In the genomic region with DNA sequence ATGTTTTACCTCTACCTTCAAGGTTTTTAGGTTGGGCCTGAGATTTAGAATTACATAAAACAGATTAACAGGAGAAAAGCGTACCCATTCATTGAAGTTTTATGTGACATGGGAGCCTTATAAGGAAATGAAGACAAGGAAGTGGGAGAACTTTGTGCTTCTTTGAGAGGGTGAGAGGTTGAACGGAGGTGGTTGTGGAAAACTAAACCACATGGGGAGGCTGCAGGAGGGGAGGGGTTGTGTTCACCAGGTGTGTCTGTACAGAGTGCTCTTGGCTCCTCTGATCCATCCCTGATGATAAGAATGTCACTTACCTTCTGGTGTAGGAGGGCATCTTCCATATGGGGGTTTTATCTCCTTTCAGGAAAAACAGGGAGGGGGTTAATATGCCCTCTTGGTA, we compare ENCODE assay signal across 18 cellular contexts. TPM values are rescaled to one million over a fixed set of nuclear protein-coding genes. Genes with fewer than 3 reads are reported as not detected.
DNase-seq lines count a peak whose midpoint lies in the region; ATAC-seq and TF ChIP-seq lines count a peak whose summit lies in the region.
"Had no signal": no experiment of that assay in that cellular context is flagged by ENCODE, and none has a peak within 500 bp of the region (broad histone marks: within the 10 kb centered on the region; RNA-seq: fewer than 3 reads in every experiment).

No MANE protein-coding gene starts in this region.

- H3K9ac ChIP-seq in neural progenitor cell: no peak overlapping the region

- peak overlapping the region; percentile 80 for H3K4me3 Mint-ChIP-seq in T-helper 1 cell treated with Interleukin-12 subunit alpha and Interleukin-12 subunit beta and Interleukin-4 antibody, amounts not matched to agents 30 μg/mL and 1 μg/mL, for 36 hours
- peak overlapping the region; percentile 57; the same call in 1 of the 3 replicates for H3K4me3 Mint-ChIP-seq in GM23338
- peak overlapping the region; percentile 93 for H3K4me3 Mint-ChIP-seq in activated naive CD8-positive, alpha-beta T cell treated with anti-CD3 and anti-CD28 coated beads for 36 hours
- peak overlapping the region; percentile 58 for H3K4me3 Mint-ChIP-seq in neural progenitor cell

- peaks cover 30% of the 10 kb centered on the region for H3K36me3 Mint-ChIP-seq in T-helper 1 cell treated with Interleukin-12 subunit alpha and Interleukin-12 subunit beta and Interleukin-4 antibody, amounts not matched to agents 30 μg/mL and 1 μg/mL, for 36 hours (ENCODE audit: low read depth)
- H3K36me3 Mint-ChIP-seq in GM23338 (ENCODE audit: low read depth) (peaks cover 46% of the 10 kb centered on the region), neural progenitor cell (peaks cover 11% of the 10 kb centered on the region)
- peaks cover 18% of the 10 kb centered on the region for H3K36me3 Mint-ChIP-seq in activated naive CD8-positive, alpha-beta T cell treated with anti-CD3 and anti-CD28 coated beads for 36 hours

- TF ChIP-seq CTCF in GM23338 (conservative IDR thresholded peaks at IDR 0.05; ENCODE audit: low read depth in 2 of 2) (no peak), neural progenitor cell (IDR thresholded peaks at IDR 0.05) (no peak), gastrocnemius medialis (IDR thresholded peaks at IDR 0.05 in 4 of 5, conservative IDR thresholded peaks at IDR 0.05 in 1 of 5) (no peak)

- no peak for DNase-seq in T-helper 1 cell
- DNase-seq in GM23338 (ENCODE audit: low spot score): no peak
- no peak for DNase-seq in activated naive CD8-positive, alpha-beta T cell treated with anti-CD3 and anti-CD28 coated beads for 36 hours
- DNase-seq in neural progenitor cell (ENCODE audit: low spot score): no peak
- DNase-seq in gastrocnemius medialis: no peak
- no peak for DNase-seq in amniotic stem cell (lab: John Stamatoyannopoulos, UW)
- DNase-seq: brain microvascular endothelial cell, Karpas-422, NCI-H1694 treated with DMSO at 0.1 percent for 48 hours, NCI-H446 treated with DMSO at 0.1 percent for 48 hours had no signal

- peak overlapping the region; percentile 19 for H3K27ac Mint-ChIP-seq in T-helper 1 cell treated with Interleukin-12 subunit alpha and Interleukin-12 subunit beta and Interleukin-4 antibody, amounts not matched to agents 30 μg/mL and 1 μg/mL, for 36 hours
- H3K27ac Mint-ChIP-seq in GM23338: no peak overlapping the region
- peak overlapping the region; percentile 51 for H3K27ac Mint-ChIP-seq in activated naive CD8-positive, alpha-beta T cell treated with anti-CD3 and anti-CD28 coated beads for 36 hours
- no peak overlapping the region for H3K27ac Mint-ChIP-seq in neural progenitor cell

- TF ChIP-seq POLR2A in gastrocnemius medialis (IDR thresholded peaks at IDR 0.05): no peak

- ATAC-seq in GM23338 (no peak), gastrocnemius medialis (no peak), HG03432 (IDR thresholded peaks at IDR 0.05; ENCODE audit: unreplicated experiment) (no peak)

- H3K4me1 Mint-ChIP-seq in T-helper 1 cell treated with Interleukin-12 subunit alpha and Interleukin-12 subunit beta and Interleukin-4 antibody, amounts not matched to agents 30 μg/mL and 1 μg/mL, for 36 hours (ENCODE audit: low read depth): peaks cover 31% of the 10 kb centered on the region
- peaks cover 21% of the 10 kb centered on the region for H3K4me1 Mint-ChIP-seq in GM23338
- peaks cover 36% of the 10 kb centered on the region for H3K4me1 Mint-ChIP-seq in activated naive CD8-positive, alpha-beta T cell treated with anti-CD3 and anti-CD28 coated beads for 36 hours
- H3K4me1 Mint-ChIP-seq in neural progenitor cell: peaks cover 23% of the 10 kb centered on the region

- H3K27ac ChIP-seq in GM23338 (ENCODE audit: low read depth) (no peak overlapping the region), neural progenitor cell (no peak overlapping the region), gastrocnemius medialis (no peak overlapping the region)
- H3K27ac ChIP-seq: 22Rv1, brain microvascular endothelial cell, dorsolateral prefrontal cortex, HL-60, VCaP had no signal

- H3K36me3 ChIP-seq in GM23338 (ENCODE audit: insufficient read depth) (0 out of 2 replicates have a peak, but pooled peaks cover 5% of the 10 kb centered on the region), neural progenitor cell (no peaks in the 10 kb centered on the region), gastrocnemius medialis (peaks cover 0 to 23% of the 10 kb centered on the region in 2 donors)

- intact Hi-C loops in gastrocnemius medialis (cut with DNase I; ENCODE audit: low total_unique reads): no loop called here

- H3K9me2 ChIP-seq in GM23338 (ENCODE audit: insufficient read depth): no peaks in the 10 kb centered on the region

- no peaks in the 10 kb centered on the region for H3K27me3 Mint-ChIP-seq in T-helper 1 cell treated with Interleukin-12 subunit alpha and Interleukin-12 subunit beta and Interleukin-4 antibody, amounts not matched to agents 30 μg/mL and 1 μg/mL, for 36 hours (ENCODE audit: low read depth)
- H3K27me3 Mint-ChIP-seq in GM23338 (ENCODE audit: insufficient read depth, low read depth, poor library complexity): peaks cover 8% of the 10 kb centered on the region
- H3K27me3 Mint-ChIP-seq in activated naive CD8-positive, alpha-beta T cell treated with anti-CD3 and anti-CD28 coated beads for 36 hours: no peaks in the 10 kb centered on the region
- peaks cover 5% of the 10 kb centered on the region for H3K27me3 Mint-ChIP-seq in neural progenitor cell (ENCODE audit: insufficient read depth, low read depth)

- no peaks in the 10 kb centered on the region for H3K9me3 Mint-ChIP-seq in T-helper 1 cell treated with Interleukin-12 subunit alpha and Interleukin-12 subunit beta and Interleukin-4 antibody, amounts not matched to agents 30 μg/mL and 1 μg/mL, for 36 hours
- H3K9me3 Mint-ChIP-seq in GM23338 (no peaks in the 10 kb centered on the region; the same call in 2 of the 3 replicates), neural progenitor cell (no peaks in the 10 kb centered on the region)
- H3K9me3 Mint-ChIP-seq in activated naive CD8-positive, alpha-beta T cell treated with anti-CD3 and anti-CD28 coated beads for 36 hours: no peaks in the 10 kb centered on the region

- H3K9me3 ChIP-seq in neural progenitor cell (ENCODE audit: low read depth): no peaks in the 10 kb centered on the region
- H3K9me3 ChIP-seq in gastrocnemius medialis: no peaks in the 10 kb centered on the region

- H3K4me2 ChIP-seq in GM23338: no peak overlapping the region
- H3K4me2 ChIP-seq in neural progenitor cell: no peak overlapping the region

- 0 out of 2 replicates have a peak, but pooled peaks cover 8% of the 10 kb centered on the region for H3K27me3 ChIP-seq in GM23338 (ENCODE audit: insufficient read depth)
- no peaks in the 10 kb centered on the region for H3K27me3 ChIP-seq in neural progenitor cell
- H3K27me3 ChIP-seq in gastrocnemius medialis: no peaks in the 10 kb centered on the region
- H3K27me3 ChIP-seq: brain microvascular endothelial cell, dorsolateral prefrontal cortex had no signal

- peaks cover 80% of the 10 kb centered on the region for H3K79me2 ChIP-seq in GM23338 (replicated peaks; ENCODE audit: insufficient read depth)
- H3K79me2 ChIP-seq in neural progenitor cell (ENCODE audit: low read depth): peaks cover 80% of the 10 kb centered on the region

- H2AFZ ChIP-seq in GM23338: no peak overlapping the region
- H2AFZ ChIP-seq in neural progenitor cell (replicated peaks): no peak overlapping the region

- H3K4me1 ChIP-seq in GM23338 (ENCODE audit: insufficient read depth) (peaks cover 10% of the 10 kb centered on the region), neural progenitor cell (peaks cover 10% of the 10 kb centered on the region), gastrocnemius medialis (peaks cover 41 to 43% of the 10 kb centered on the region in 2 donors)

- H4K20me1 ChIP-seq in GM23338 (replicated peaks; ENCODE audit: insufficient read depth) (peaks cover 49% of the 10 kb centered on the region), neural progenitor cell (ENCODE audit: low read depth) (peaks cover 74% of the 10 kb centered on the region)

- in situ Hi-C loops in gastrocnemius medialis (cut with MboI; ENCODE audit: low sequenced_read_pairs in 4 of 4): loop anchor here in 1 of 4 donors (25.0 kb wide), 1 partner anchor 345 kb away; the partner anchor contains the start of gene POFUT2

- H3F3A ChIP-seq in GM23338 (replicated peaks; ENCODE audit: low read depth): no peaks in the 10 kb centered on the region
- H3F3A ChIP-seq in neural progenitor cell (ENCODE audit: low read depth): peaks cover 11% of the 10 kb centered on the region

- H3K4me3 ChIP-seq in GM23338 (no peak overlapping the region), neural progenitor cell (no peak overlapping the region), gastrocnemius medialis (no peak overlapping the region)

TF ChIP-seq in GM23338, 12 proteins besides CTCF, POLR2A, EP300 and RAD21 (continues in another document):
- TF ChIP-seq, protein P1, sequence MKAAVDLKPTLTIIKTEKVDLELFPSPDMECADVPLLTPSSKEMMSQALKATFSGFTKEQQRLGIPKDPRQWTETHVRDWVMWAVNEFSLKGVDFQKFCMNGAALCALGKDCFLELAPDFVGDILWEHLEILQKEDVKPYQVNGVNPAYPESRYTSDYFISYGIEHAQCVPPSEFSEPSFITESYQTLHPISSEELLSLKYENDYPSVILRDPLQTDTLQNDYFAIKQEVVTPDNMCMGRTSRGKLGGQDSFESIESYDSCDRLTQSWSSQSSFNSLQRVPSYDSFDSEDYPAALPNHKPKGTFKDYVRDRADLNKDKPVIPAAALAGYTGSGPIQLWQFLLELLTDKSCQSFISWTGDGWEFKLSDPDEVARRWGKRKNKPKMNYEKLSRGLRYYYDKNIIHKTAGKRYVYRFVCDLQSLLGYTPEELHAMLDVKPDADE (IDR thresholded peaks at IDR 0.05): no peak
- TF ChIP-seq POLR2AphosphoS5 (IDR thresholded peaks at IDR 0.05; ENCODE audit: low read depth): no peak
- no peak for TF ChIP-seq NANOG (IDR thresholded peaks at IDR 0.05; ENCODE audit: borderline replicate concordance)
- TF ChIP-seq EZH2 (IDR thresholded peaks at IDR 0.05; ENCODE audit: low read depth, unreplicated experiment): no peak

RNA-seq across cellular contexts. Expression of gene SLX9, which starts 2.7 kb away (rescaled TPM):
- 36.3 and 41.5 TPM in 2 replicates for total RNA-seq in GM23338 (2014; rRNA removed; shearing (Covaris generic))
- polyA plus RNA-seq in GM23338 (2016; fragmentation: Nextera tagmentation; extraction: Ambion mirVana): 46.9 and 48.0 TPM in 2 replicates
- total RNA-seq in activated naive CD8-positive, alpha-beta T cell treated with anti-CD3 and anti-CD28 coated beads for 36 hours: 10 to 100 TPM; 85.9 to 93.6 TPM
- total RNA-seq in neural progenitor cell (ENCODE audit: low replicate concordance) (4.7 and 17.1 TPM in 2 replicates), gastrocnemius medialis (10 to 100 TPM; 23.7 to 37.6 (median 25.8) TPM)

RNA-seq across cellular contexts. Expression of gene ITGB2, which starts 21.9 kb away (rescaled TPM):
- 0.63 TPM in 1 of 2 replicates, not detected in the other for total RNA-seq in GM23338 (2014; rRNA removed; shearing (Covaris generic))
- polyA plus RNA-seq in GM23338 (2016; fragmentation: Nextera tagmentation; extraction: Ambion mirVana): 0.40 and 0.44 TPM in 2 replicates
- 100 to 1,000 TPM; 223 to 234 TPM for total RNA-seq in activated naive CD8-positive, alpha-beta T cell treated with anti-CD3 and anti-CD28 coated beads for 36 hours
- total RNA-seq in neural progenitor cell (ENCODE audit: low replicate concordance) (0.09 TPM in 1 of 2 replicates, not detected in the other), gastrocnemius medialis (10 to 100 TPM; 10.9 to 41.7 (median 27.4) TPM)
- total RNA-seq: fibroblast of lung, G401 had no signal

Comparison
In these comparisons a context has a peak if more than half of its experiments do, and no peak if none do; other contexts are left out.
1. H3K27ac Mint-ChIP-seq: peak in T-helper 1 cell treated with Interleukin-12 subunit alpha and Interleukin-12 subunit beta and Interleukin-4 antibody, amounts not matched to agents 30 μg/mL and 1 μg/mL, for 36 hours (single experiment) and activated naive CD8-positive, alpha-beta T cell treated with anti-CD3 and anti-CD28 coated beads for 36 hours (single experiment); none in GM23338 (single experiment) and neural progenitor cell (single experiment).
2. Peak in every context shown above with its lines, with median percentiles within 50 percentile points of each other: H3K4me3 Mint-ChIP-seq.